Comparison of ENCODE assay signal across 26 cellular contexts in genomic region chr20:19491241-19491640, GRCh38.
"Had no signal": no experiment of that assay in that cellular context is flagged by ENCODE, and none has a peak within 500 bp of the region (broad histone marks: within the 10 kb centered on the region; RNA-seq: fewer than 3 reads in every experiment).

No MANE protein-coding gene starts in this region.

- FAIRE-seq: TTC549 had no signal

- H3K27ac ChIP-seq: VCaP had no signal

- DNase-seq: activated B cell treated with CpG ODN at 0.5 μM for 24 hours; activated CD4-positive, alpha-beta memory T cell treated with anti-CD3 and anti-CD28 coated beads, Interleukin-2, amount 10 ng/mL, durations not matched to agents 7 days and 5 days; activated CD4-positive, alpha-beta T cell treated with anti-CD3 and anti-CD28 coated beads for 1 hour; activated CD4-positive, alpha-beta T cell treated with anti-CD3 and anti-CD28 coated beads for 36 hours; activated CD4-positive, alpha-beta T cell treated with anti-CD3 and anti-CD28 coated beads for 48 hours; activated CD4-positive, alpha-beta T cell treated with anti-CD3 and anti-CD28 coated beads, Interleukin-2, amount 10 ng/mL, durations not matched to agents 7 days and 5 days; activated CD4-positive, alpha-beta T cell treated with anti-CD3 and anti-CD28 coated beads, Interleukin-2, amount 50 U/mL, for 48 hours; activated CD8-positive, alpha-beta memory T cell treated with anti-CD3 and anti-CD28 coated beads for 24 hours; activated CD8-positive, alpha-beta memory T cell treated with anti-CD3 and anti-CD28 coated beads, Interleukin-2, amount 10 ng/mL, durations not matched to agents 7 days and 5 days; activated CD8-positive, alpha-beta memory T cell treated with anti-CD3 and anti-CD28 coated beads, Interleukin-2, amount 50 U/mL, for 48 hours; activated CD8-positive, alpha-beta T cell treated with anti-CD3 and anti-CD28 coated beads, Interleukin-2, amount 10 ng/mL, durations not matched to agents 7 days and 5 days; activated effector memory CD4-positive, alpha-beta T cell treated with Interleukin-2 at 50 U/mL for 16 hours; activated gamma-delta T cell; activated naive CD4-positive, alpha-beta T cell treated with anti-CD3 and anti-CD28 coated beads, Interleukin-2, amount 10 ng/mL, durations not matched to agents 7 days and 5 days; activated naive CD4-positive, alpha-beta T cell treated with Interleukin-2 at 50 U/mL for 16 hours; activated naive CD8-positive, alpha-beta T cell treated with anti-CD3 and anti-CD28 coated beads, Interleukin-2, amount 10 ng/mL, durations not matched to agents 7 days and 5 days; activated naive CD8-positive, alpha-beta T cell treated with anti-CD3 and anti-CD28 coated beads, Interleukin-2, amount 50 U/mL, for 24 hours; activated T-cell treated with anti-CD3 and anti-CD28 coated beads, Interleukin-2, amount 50 U/mL, for 24 hours; activated T-cell treated with anti-CD3 and anti-CD28 coated beads, Interleukin-2, amount 50 U/mL, for 48 hours; amygdala; anterior cingulate cortex; central memory CD4-positive, alpha-beta T cell; T-cell; T-helper 17 cell had no signal
